Comparison of ENCODE assay signal across 31 cellular contexts in the genomic region with DNA sequence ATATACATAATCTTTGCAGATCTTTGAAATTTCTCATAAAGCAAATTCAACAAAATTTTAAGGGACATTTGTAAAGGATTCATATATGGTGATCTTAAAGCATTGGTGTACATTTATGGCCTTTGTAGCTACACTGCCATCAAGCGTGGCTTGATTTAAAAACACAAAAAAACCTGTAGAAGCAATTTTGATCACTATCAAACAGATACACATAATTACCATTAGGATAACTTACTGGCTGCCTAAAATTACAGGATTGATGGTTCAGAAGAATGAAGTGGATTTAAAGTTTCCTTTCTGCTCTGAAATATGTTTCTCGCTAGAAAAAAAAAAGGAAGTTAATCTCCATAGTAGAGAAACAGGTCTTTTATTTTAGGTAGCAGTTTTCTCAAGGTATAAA. TPM values are rescaled to one million over a fixed set of nuclear protein-coding genes. Genes with fewer than 3 reads are reported as not detected.
DNase-seq lines count a peak whose midpoint lies in the region; ATAC-seq, FAIRE-seq and TF ChIP-seq lines count a peak whose summit lies in the region.
"Had no signal": no experiment of that assay in that cellular context is flagged by ENCODE, and none has a peak within 500 bp of the region (broad histone marks: within the 10 kb centered on the region; RNA-seq: fewer than 3 reads in every experiment).

No MANE protein-coding gene starts in this region.

- no peak overlapping the region for H3K4me3 Mint-ChIP-seq in stimulated activated effector memory CD8-positive, alpha-beta T cell treated with anti-CD3 and anti-CD28 coated beads, Interleukin-12 subunit alpha, Interleukin-12 subunit beta, amount 100 ng/mL, for 72 hours
- no peak overlapping the region for H3K4me3 Mint-ChIP-seq in HFFc6
- H3K4me3 Mint-ChIP-seq: activated CD4-positive, alpha-beta T cell treated with anti-CD3 and anti-CD28 coated beads, Interleukin-2, amount 10 ng/mL, durations not matched to agents 24 days and 14 days; activated CD8-positive, alpha-beta memory T cell treated with anti-CD3 and anti-CD28 coated beads, Interleukin-2, amount 10 ng/mL, durations not matched to agents 7 days and 5 days; activated naive CD4-positive, alpha-beta T cell treated with anti-CD3 and anti-CD28 coated beads, Interleukin-2, amount 10 ng/mL, durations not matched to agents 7 days and 5 days; GM23338; mesothelial cell of epicardium; nephron; T-helper 1 cell treated with Interleukin-12 subunit alpha and Interleukin-12 subunit beta and Interleukin-4 antibody, amounts not matched to agents 30 μg/mL and 1 μg/mL, for 36 hours; type B pancreatic cell had no signal

- POLR2A ChIA-PET in endothelial cell of umbilical vein (lab: Charles Lee) = interaction anchor here (2.2 kb wide), 1 partner anchor 30 kb away, joined by 4 read pairs; no protein-coding TSS in a partner anchor

- ATAC-seq in SK-N-SH treated with all-trans-retinoic acid at 6 μM for 48 hours (no peak; the same call in 2 of the 3 replicates), GM21529 (IDR thresholded peaks at IDR 0.05; ENCODE audit: unreplicated experiment) (no peak)
- no peak for ATAC-seq in stimulated activated effector memory CD8-positive, alpha-beta T cell treated with anti-CD3 and anti-CD28 coated beads, Interleukin-12 subunit alpha, Interleukin-12 subunit beta, amount 100 ng/mL, for 72 hours
- ATAC-seq: GM23338, Panc1 had no signal

- peaks cover 38% of the 10 kb centered on the region for H3K4me1 Mint-ChIP-seq in stimulated activated effector memory CD8-positive, alpha-beta T cell treated with anti-CD3 and anti-CD28 coated beads, Interleukin-12 subunit alpha, Interleukin-12 subunit beta, amount 100 ng/mL, for 72 hours
- H3K4me1 Mint-ChIP-seq in HFFc6 (ENCODE audit: low read depth) = peaks cover 43% of the 10 kb centered on the region
- H3K4me1 Mint-ChIP-seq: activated naive CD4-positive, alpha-beta T cell treated with anti-CD3 and anti-CD28 coated beads, Interleukin-2, amount 10 ng/mL, durations not matched to agents 7 days and 5 days; nephron had no signal

- H3K27ac ChIP-seq in endothelial cell of umbilical vein (ENCODE audit: insufficient read depth, low read depth, low read length) (peak overlapping the region; percentile 56), thyroid gland (no peak overlapping the region)
- H3K27ac ChIP-seq: parathyroid adenoma, VCaP had no signal

- peak overlapping the region; percentile 46 for H3K4me2 ChIP-seq in endothelial cell of umbilical vein (ENCODE audit: insufficient read depth, low read length)
- H3K4me2 ChIP-seq: GM23338 had no signal

- H3K79me2 ChIP-seq in endothelial cell of umbilical vein (ENCODE audit: control insufficient read depth, insufficient read depth, low read length) = peaks cover 53% of the 10 kb centered on the region

- H3K4me1 ChIP-seq in endothelial cell of umbilical vein (ENCODE audit: control insufficient read depth, extremely low read depth, insufficient read depth, low read length) (peaks cover 66% of the 10 kb centered on the region), thyroid gland (peaks cover under 1 to 18% of the 10 kb centered on the region in 2 donors)
- H3K4me1 ChIP-seq: parathyroid adenoma had no signal

- H3K36me3 ChIP-seq in endothelial cell of umbilical vein (ENCODE audit: control insufficient read depth in 2 of 2, extremely low read depth in 1 of 2, insufficient read depth in 2 of 2, low read length in 2 of 2) (peaks cover 7 to 12% of the 10 kb centered on the region in 2 experiments), thyroid gland (no peaks in the 10 kb centered on the region)

- H3K9me3 ChIP-seq in endothelial cell of umbilical vein (replicated peaks; ENCODE audit: control insufficient read depth, insufficient read depth, low read length) (no peaks in the 10 kb centered on the region), thyroid gland (no peaks in the 10 kb centered on the region)
- H3K9me3 ChIP-seq: sigmoid colon had no signal

- DNase-seq in NOMO-1 treated with DMSO at 0.1 percent for 48 hours (lab: John Stamatoyannopoulos, UW; ENCODE audit: unreplicated experiment) (peak; percentile 0), NOMO-1 treated with dmso at 0.1 percent for 144 hours (lab: John Stamatoyannopoulos, UW; ENCODE audit: unreplicated experiment) (no peak), endothelial cell of umbilical vein (ENCODE audit: low read depth, low spot score) (no peak), thyroid gland (no peak), HFFc6 (no peak)
- DNase-seq in stimulated activated effector memory CD8-positive, alpha-beta T cell treated with anti-CD3 and anti-CD28 coated beads, Interleukin-12 subunit alpha, Interleukin-12 subunit beta, amount 100 ng/mL, for 72 hours (ENCODE audit: low spot score in 2 of 2) = no peak
- DNase-seq: 8988T; activated CD4-positive, alpha-beta T cell treated with anti-CD3 and anti-CD28 coated beads, Interleukin-2, amount 10 ng/mL, durations not matched to agents 24 days and 14 days; activated CD8-positive, alpha-beta memory T cell treated with anti-CD3 and anti-CD28 coated beads, Interleukin-2, amount 10 ng/mL, durations not matched to agents 7 days and 5 days; activated naive CD4-positive, alpha-beta T cell treated with anti-CD3 and anti-CD28 coated beads, Interleukin-2, amount 10 ng/mL, durations not matched to agents 7 days and 5 days; AML-193; anterior cingulate cortex; caudate nucleus; DMS53; GDM1; NCI-H2081; NCI-H82; SIG-M5; sigmoid colon had no signal

- peak overlapping the region; percentile 17 for H3K9ac ChIP-seq in endothelial cell of umbilical vein (replicated peaks; ENCODE audit: extremely low read depth, insufficient read depth, low read length)
- H3K9ac ChIP-seq: parathyroid adenoma had no signal

- H3K9me3 Mint-ChIP-seq in stimulated activated effector memory CD8-positive, alpha-beta T cell treated with anti-CD3 and anti-CD28 coated beads, Interleukin-12 subunit alpha, Interleukin-12 subunit beta, amount 100 ng/mL, for 72 hours = no peaks in the 10 kb centered on the region
- no peaks in the 10 kb centered on the region for H3K9me3 Mint-ChIP-seq in HFFc6
- H3K9me3 Mint-ChIP-seq: activated CD4-positive, alpha-beta T cell treated with anti-CD3 and anti-CD28 coated beads, Interleukin-2, amount 10 ng/mL, durations not matched to agents 24 days and 14 days; activated naive CD4-positive, alpha-beta T cell treated with anti-CD3 and anti-CD28 coated beads, Interleukin-2, amount 10 ng/mL, durations not matched to agents 7 days and 5 days; GM23338; IgD-negative memory B cell; mesothelial cell of epicardium; nephron; T-helper 1 cell treated with Interleukin-12 subunit alpha and Interleukin-12 subunit beta and Interleukin-4 antibody, amounts not matched to agents 30 μg/mL and 1 μg/mL, for 36 hours; type B pancreatic cell had no signal

- peak overlapping the region; percentile 86 for H3K27ac Mint-ChIP-seq in stimulated activated effector memory CD8-positive, alpha-beta T cell treated with anti-CD3 and anti-CD28 coated beads, Interleukin-12 subunit alpha, Interleukin-12 subunit beta, amount 100 ng/mL, for 72 hours
- H3K27ac Mint-ChIP-seq in HFFc6 = no peak overlapping the region; the same call in 1 of the 2 replicates
- H3K27ac Mint-ChIP-seq: activated CD4-positive, alpha-beta T cell treated with anti-CD3 and anti-CD28 coated beads, Interleukin-2, amount 10 ng/mL, durations not matched to agents 24 days and 14 days; activated CD8-positive, alpha-beta memory T cell treated with anti-CD3 and anti-CD28 coated beads, Interleukin-2, amount 10 ng/mL, durations not matched to agents 7 days and 5 days; activated naive CD4-positive, alpha-beta T cell treated with anti-CD3 and anti-CD28 coated beads, Interleukin-2, amount 10 ng/mL, durations not matched to agents 7 days and 5 days; GM23338; mesothelial cell of epicardium; nephron; T-helper 1 cell treated with Interleukin-12 subunit alpha and Interleukin-12 subunit beta and Interleukin-4 antibody, amounts not matched to agents 30 μg/mL and 1 μg/mL, for 36 hours; type B pancreatic cell had no signal

- 86 to 89% methylated on average over 2 of the region's 2 CpGs for WGBS in thyroid gland, 2 donors

- H3K4me3 ChIP-seq in endothelial cell of umbilical vein (replicated peaks in 1 of 3; ENCODE audit: insufficient read depth in 1 of 3, low read depth in 1 of 3, low read length in 3 of 3) (no peak overlapping the region), thyroid gland (replicated peaks in 1 of 3) (no peak overlapping the region)
- H3K4me3 ChIP-seq: GM23338, sigmoid colon had no signal

- FAIRE-seq in endothelial cell of umbilical vein (lab: Jason Lieb, UNC) = no peak
- FAIRE-seq: GM18507 had no signal

- no peak overlapping the region for H2AFZ ChIP-seq in endothelial cell of umbilical vein (ENCODE audit: low read depth, low read length)
- H2AFZ ChIP-seq: GM23338, parathyroid adenoma had no signal

- dilution Hi-C loops in endothelial cell of umbilical vein (cut with MboI; ENCODE audit: extremely low pct_ligation_motif_present, low sequenced_read_pairs) = no loop called here

- H3K9me1 ChIP-seq in endothelial cell of umbilical vein (replicated peaks; ENCODE audit: control insufficient read depth, extremely low read depth, insufficient read depth, low read length) = no peaks in the 10 kb centered on the region

- intact Hi-C loops in endothelial cell of umbilical vein (cut with micrococcal nuclease) = loop anchor here (1.0 to 10.0 kb wide), 3 partner anchors 12 to 542 kb away; no protein-coding TSS in a partner anchor
- intact Hi-C loops in thyroid gland (cut with DNase I) = no loop called here

- TF ChIP-seq POLR2A in endothelial cell of umbilical vein (IDR thresholded peaks at IDR 0.05; ENCODE audit: low read depth, low read length) (no peak), thyroid gland (IDR thresholded peaks at IDR 0.05) (no peak)

- no peaks in the 10 kb centered on the region for H4K20me1 ChIP-seq in endothelial cell of umbilical vein (replicated peaks; ENCODE audit: control insufficient read depth, extremely low read depth, insufficient read depth, low read length)

- H3K36me3 Mint-ChIP-seq in stimulated activated effector memory CD8-positive, alpha-beta T cell treated with anti-CD3 and anti-CD28 coated beads, Interleukin-12 subunit alpha, Interleukin-12 subunit beta, amount 100 ng/mL, for 72 hours = peaks cover 29% of the 10 kb centered on the region
- H3K36me3 Mint-ChIP-seq in HFFc6 (ENCODE audit: low read depth) = peaks cover 6% of the 10 kb centered on the region; the same call in 1 of the 2 replicates

- CTCF ChIA-PET in endothelial cell of umbilical vein (lab: Charles Lee) = interaction anchor here (0.6 to 4.2 kb wide), 11 partner anchors 14 to 215 kb away, joined by 3 to 25 read pairs (median 5); a partner anchor contains a TSS

- H3K27me3 Mint-ChIP-seq in HFFc6 (ENCODE audit: insufficient read depth) = no peaks in the 10 kb centered on the region
- H3K27me3 Mint-ChIP-seq: activated CD4-positive, alpha-beta T cell treated with anti-CD3 and anti-CD28 coated beads, Interleukin-2, amount 10 ng/mL, durations not matched to agents 24 days and 14 days; activated CD8-positive, alpha-beta memory T cell treated with anti-CD3 and anti-CD28 coated beads, Interleukin-2, amount 10 ng/mL, durations not matched to agents 7 days and 5 days; activated naive CD4-positive, alpha-beta T cell treated with anti-CD3 and anti-CD28 coated beads, Interleukin-2, amount 10 ng/mL, durations not matched to agents 7 days and 5 days; IgD-negative memory B cell; type B pancreatic cell had no signal

- no TSS peak for BruUV-seq in endothelial cell of umbilical vein (replicated peaks; lab: Mats Ljungman, UMichigan)

- H3K27me3 ChIP-seq in endothelial cell of umbilical vein (ENCODE audit: control insufficient read depth in 2 of 2, insufficient read depth in 2 of 2, low read length in 2 of 2) (no peaks in the 10 kb centered on the region), thyroid gland (no peaks in the 10 kb centered on the region)
- H3K27me3 ChIP-seq: sigmoid colon had no signal

- TF ChIP-seq CTCF in endothelial cell of umbilical vein (IDR thresholded peaks at IDR 0.05; ENCODE audit: extremely low read depth in 1 of 2, insufficient read depth in 1 of 2, low read depth in 1 of 2, low read length in 2 of 2) (no peak), thyroid gland (IDR thresholded peaks at IDR 0.05) (no peak), HFFc6 (IDR thresholded peaks at IDR 0.05) (no peak)

RNA-seq across cellular contexts. Expression of a gene that starts 31.4 kb away (rescaled TPM):
- total RNA-seq in endothelial cell of umbilical vein (111 and 117 TPM in 2 replicates), thyroid gland (10 to 100 TPM; 22.6 to 38.1 (median 28.8) TPM)
- polyA plus RNA-seq in endothelial cell of umbilical vein = 141 and 148 TPM in 2 replicates
- polyA plus RNA-seq in endothelial cell of umbilical vein (2011; cell fraction: cytosol; rRNA removed) = 144 and 152 TPM in 2 replicates
- 140 and 156 TPM in 2 replicates for polyA plus RNA-seq in endothelial cell of umbilical vein (2011; cell fraction: nucleus; rRNA removed)
- polyA plus RNA-seq in endothelial cell of umbilical vein (2012) = 85.6 and 119 TPM in 2 replicates
- 256 and 277 TPM in 2 replicates for polyA minus RNA-seq in endothelial cell of umbilical vein
- 18.7 TPM for polyA minus RNA-seq in endothelial cell of umbilical vein (2011; cell fraction: cytosol; rRNA and poly(A)+ RNA removed)
- polyA minus RNA-seq in endothelial cell of umbilical vein (2011; cell fraction: nucleus; rRNA and poly(A)+ RNA removed) = 306 and 317 TPM in 2 replicates
- total RNA-seq in HFFc6 (2021; fragmentation: NEBNext Ultra II Directional; extraction: Animal tissue kit (Norgen Biotek cat#: 25700)) = 10 to 100 TPM; 22.4 to 39.1 (median 24.4) TPM
